21 cellular contexts compared by ENCODE assay signal in the genomic region with DNA sequence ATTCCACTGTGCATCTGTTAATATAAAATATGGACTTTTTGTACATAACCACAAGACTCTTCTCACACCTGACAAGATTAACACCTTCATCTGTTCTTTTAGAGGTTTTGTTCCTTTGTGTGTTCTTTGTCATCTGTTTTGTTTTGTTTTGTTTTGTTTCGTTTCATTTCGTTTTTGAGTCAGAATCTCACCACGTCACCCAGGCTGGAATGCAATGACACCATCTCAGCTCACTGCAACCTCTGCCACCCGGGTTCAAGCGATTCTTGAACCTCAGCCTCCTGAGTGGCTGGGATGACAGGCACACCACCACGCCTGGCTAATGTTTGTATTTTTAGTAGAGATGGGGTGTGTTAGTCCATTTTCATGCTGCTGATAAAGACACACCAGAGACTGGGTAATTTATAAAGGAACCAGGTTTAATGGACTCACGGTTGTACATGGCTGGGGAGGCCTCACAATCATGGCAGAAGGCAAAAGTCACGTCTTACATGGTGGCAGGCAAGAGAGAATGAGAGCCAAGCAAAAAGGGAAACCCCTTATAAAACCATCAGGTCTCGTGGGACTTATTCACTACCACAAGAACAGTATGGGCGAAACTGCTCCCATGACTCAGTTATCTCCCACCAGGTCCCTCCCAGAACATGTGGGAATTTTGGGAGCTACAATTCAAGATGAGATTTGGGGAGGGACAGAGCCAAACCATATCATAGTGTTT. TPM values are rescaled to one million over a fixed set of nuclear protein-coding genes. Genes with fewer than 3 reads are reported as not detected.
DNase-seq lines count a peak whose midpoint lies in the region; ATAC-seq and TF ChIP-seq lines count a peak whose summit lies in the region.
"Had no signal": no experiment of that assay in that cellular context is flagged by ENCODE, and none has a peak within 500 bp of the region (broad histone marks: within the 10 kb centered on the region; RNA-seq: fewer than 3 reads in every experiment).

No MANE protein-coding gene starts in this region.

- TF ChIP-seq POLR2A in vagina (IDR thresholded peaks at IDR 0.05) (no peak), gastrocnemius medialis (IDR thresholded peaks at IDR 0.05) (no peak)

- peaks cover 40% of the 10 kb centered on the region for H3K4me1 ChIP-seq in vagina
- H3K4me1 ChIP-seq in gastrocnemius medialis = peaks cover 22 to 35% of the 10 kb centered on the region in 2 donors

- ATAC-seq in activated naive CD8-positive, alpha-beta T cell treated with anti-CD3 and anti-CD28 coated beads, Interleukin-2, amount 50 U/mL, for 24 hours = no peak
- no peak for ATAC-seq in gastrocnemius medialis
- ATAC-seq: Panc1 had no signal

- no peak overlapping the region for H3K4me3 Mint-ChIP-seq in activated naive CD8-positive, alpha-beta T cell treated with anti-CD3 and anti-CD28 coated beads, Interleukin-2, amount 50 U/mL, for 24 hours

- H3K27me3 Mint-ChIP-seq in activated naive CD8-positive, alpha-beta T cell treated with anti-CD3 and anti-CD28 coated beads, Interleukin-2, amount 50 U/mL, for 24 hours = no peaks in the 10 kb centered on the region
- H3K27me3 Mint-ChIP-seq: naive B cell had no signal

- H3K36me3 ChIP-seq in vagina = peaks cover 0 to under 1% of the 10 kb centered on the region in 2 donors
- H3K36me3 ChIP-seq in gastrocnemius medialis = no peaks in the 10 kb centered on the region
- H3K36me3 ChIP-seq: right atrium auricular region, WERI-Rb-1 had no signal

- H3K4me3 ChIP-seq in AG10803 (ENCODE audit: low read length) = no peak overlapping the region
- no peak overlapping the region for H3K4me3 ChIP-seq in fibroblast of villous mesenchyme (ENCODE audit: low read depth, low read length)
- H3K4me3 ChIP-seq in vagina = no peak overlapping the region
- no peak overlapping the region for H3K4me3 ChIP-seq in gastrocnemius medialis
- H3K4me3 ChIP-seq: coronary artery, esophagus squamous epithelium, right atrium auricular region had no signal

- no peaks in the 10 kb centered on the region for H3K9me3 ChIP-seq in vagina
- no peaks in the 10 kb centered on the region for H3K9me3 ChIP-seq in gastrocnemius medialis
- H3K9me3 ChIP-seq: esophagus squamous epithelium, right atrium auricular region had no signal

- DNase-seq in AG10803 (ENCODE audit: low read depth) (peak; percentile 36), EH (ENCODE audit: low read depth) (peak; percentile 15), fibroblast of villous mesenchyme (ENCODE audit: low read depth) (peak; percentile 64), NCI-H526 treated with DMSO at 0.1 percent for 48 hours (lab: John Stamatoyannopoulos, UW) (no peak), AML-193 (lab: John Stamatoyannopoulos, UW) (no peak), vagina (ENCODE audit: extremely low spot score in 2 of 2) (no peak), gastrocnemius medialis (no peak)
- DNase-seq in activated naive CD8-positive, alpha-beta T cell treated with anti-CD3 and anti-CD28 coated beads, Interleukin-2, amount 50 U/mL, for 24 hours = no peak
- DNase-seq: amygdala; DMS153; esophagus squamous epithelium; IMR-90; naive B cell; NCI-H1048; NCI-H774; stimulated activated CD8-positive, alpha-beta memory T cell treated with anti-CD3 and anti-CD28 coated beads, Interleukin-4, amount 100 ng/mL, for 48 hours; WERI-Rb-1 had no signal

- intact Hi-C loops in vagina (cut with DNase I) (no loop called here), gastrocnemius medialis (cut with DNase I; ENCODE audit: low total_unique reads) (no loop called here)

- in situ Hi-C loops in gastrocnemius medialis (cut with MboI; ENCODE audit: low sequenced_read_pairs in 4 of 4) = no loop called here

- peaks cover 23% of the 10 kb centered on the region for H3K4me1 Mint-ChIP-seq in activated naive CD8-positive, alpha-beta T cell treated with anti-CD3 and anti-CD28 coated beads, Interleukin-2, amount 50 U/mL, for 24 hours

- no peak overlapping the region for H3K27ac ChIP-seq in vagina
- H3K27ac ChIP-seq in gastrocnemius medialis = no peak overlapping the region
- H3K27ac ChIP-seq: coronary artery, esophagus squamous epithelium, WERI-Rb-1 had no signal

- peaks cover 5% of the 10 kb centered on the region for H3K9me3 Mint-ChIP-seq in activated naive CD8-positive, alpha-beta T cell treated with anti-CD3 and anti-CD28 coated beads, Interleukin-2, amount 50 U/mL, for 24 hours
- H3K9me3 Mint-ChIP-seq: naive B cell had no signal

- peaks cover 10% of the 10 kb centered on the region for H3K36me3 Mint-ChIP-seq in activated naive CD8-positive, alpha-beta T cell treated with anti-CD3 and anti-CD28 coated beads, Interleukin-2, amount 50 U/mL, for 24 hours (ENCODE audit: low read depth)

- TF ChIP-seq CTCF in AG10803 (conservative IDR thresholded peaks at IDR 0.05; ENCODE audit: low read length) (no peak), fibroblast of villous mesenchyme (IDR thresholded peaks at IDR 0.05; ENCODE audit: insufficient read depth, low read depth, low read length) (no peak), vagina (IDR thresholded peaks at IDR 0.05) (no peak), gastrocnemius medialis (IDR thresholded peaks at IDR 0.05 in 4 of 5, conservative IDR thresholded peaks at IDR 0.05 in 1 of 5) (no peak)

- peak overlapping the region; percentile 62 for H3K27ac Mint-ChIP-seq in activated naive CD8-positive, alpha-beta T cell treated with anti-CD3 and anti-CD28 coated beads, Interleukin-2, amount 50 U/mL, for 24 hours
- H3K27ac Mint-ChIP-seq: naive B cell had no signal

- H3K27me3 ChIP-seq in vagina = no peaks in the 10 kb centered on the region
- no peaks in the 10 kb centered on the region for H3K27me3 ChIP-seq in gastrocnemius medialis
- H3K27me3 ChIP-seq: esophagus squamous epithelium, right atrium auricular region had no signal

RNA-seq across cellular contexts. Expression of a gene that starts 22.3 kb away (rescaled TPM):
- total RNA-seq in fibroblast of villous mesenchyme (not detected in 2 replicates), vagina (not detected), gastrocnemius medialis (not detected)
- total RNA-seq: esophagus squamous epithelium, IMR-90, lower leg skin, right atrium auricular region had no signal

RNA-seq across cellular contexts. Expression of a gene that starts 27.8 kb away (rescaled TPM):
- total RNA-seq in fibroblast of villous mesenchyme (14.5 and 22.0 TPM in 2 replicates), vagina (22.8 TPM), gastrocnemius medialis (10 to 100 TPM in 3 of 4 donors, 1 to 10 TPM in 1; 8.2 to 24.3 (median 14.5) TPM)

RNA-seq across cellular contexts. Expression of a gene that starts 29.6 kb away (rescaled TPM):
- total RNA-seq in fibroblast of villous mesenchyme (10.0 and 16.8 TPM in 2 replicates), vagina (58.4 TPM), gastrocnemius medialis (10 to 100 TPM; 14.2 to 16.7 (median 15.4) TPM)

RNA-seq across cellular contexts. Expression of a gene that starts 29.7 kb away (rescaled TPM):
- total RNA-seq in fibroblast of villous mesenchyme (3.2 and 5.2 TPM in 2 replicates), vagina (2.0 TPM), gastrocnemius medialis (1 to 10 TPM in 1 of 4 donors, under 1 TPM in 3; 0.81 to 1.3 (median 0.96) TPM)

Comparison
In these comparisons a context has a peak if more than half of its experiments do, and no peak if none do; other contexts are left out.
1. DNase-seq: peak in AG10803 (single experiment), EH (single experiment) and fibroblast of villous mesenchyme (single experiment); none in activated naive CD8-positive, alpha-beta T cell treated with anti-CD3 and anti-CD28 coated beads, Interleukin-2, amount 50 U/mL, for 24 hours (single experiment), NCI-H526 treated with DMSO at 0.1 percent for 48 hours (single experiment), AML-193 (0 of 2), vagina (0 of 2) and gastrocnemius medialis (0 of 2).